Comparison of ENCODE assay signal across 8 cellular contexts in the genomic region with DNA sequence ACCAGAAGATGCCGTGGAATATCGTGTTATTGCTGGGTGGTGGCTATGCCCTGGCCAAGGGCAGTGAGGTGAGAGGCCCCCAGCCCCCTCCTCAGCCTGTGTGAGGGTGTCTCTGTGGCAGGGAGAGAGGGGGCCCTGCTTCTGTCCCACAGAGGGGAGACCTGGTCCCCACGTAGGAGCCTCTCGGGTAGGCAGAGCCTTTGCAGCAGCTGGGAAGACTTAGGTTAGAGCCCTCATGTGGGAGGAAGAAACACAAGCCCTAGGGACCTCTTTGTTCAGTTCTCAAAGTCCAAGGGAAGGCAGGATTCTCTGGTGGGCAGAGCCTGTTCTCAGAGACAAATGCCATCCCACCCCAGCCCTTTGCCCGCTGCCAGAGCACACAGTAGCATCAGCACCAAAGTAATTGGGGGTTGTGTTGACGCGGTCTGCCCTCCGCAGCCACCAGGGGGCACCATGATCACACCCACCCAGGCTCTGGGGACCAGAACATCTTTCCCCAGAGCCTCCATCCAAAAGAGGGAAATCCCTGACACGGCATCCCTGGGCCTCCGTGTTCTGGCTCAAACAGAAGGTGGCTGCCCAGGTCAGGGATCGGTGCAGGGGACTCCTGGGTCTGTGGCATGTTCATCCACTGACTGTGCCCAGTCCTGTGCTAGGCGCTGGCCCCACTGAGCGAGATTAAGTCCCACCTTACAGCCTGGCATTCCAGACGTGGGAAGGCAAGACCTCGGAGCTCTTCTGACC. TPM values are rescaled to one million over a fixed set of nuclear protein-coding genes. Genes with fewer than 3 reads are reported as not detected.
DNase-seq lines count a peak whose midpoint lies in the region; ATAC-seq lines count a peak whose summit lies in the region.

No MANE protein-coding gene starts in this region.

- DNase-seq in DMS79 treated with DMSO at 0.1 percent for 48 hours (lab: John Stamatoyannopoulos, UW) (peak; percentile 61), NOMO-1 (lab: John Stamatoyannopoulos, UW; ENCODE audit: unreplicated experiment in 2 of 2) (peak; percentile 33 to 37), epidermal melanocyte (ENCODE audit: insufficient read length, low spot score) (peak; percentile 90), myocyte (ENCODE audit: low read depth) (peak; percentile 68)
- peak; percentile 24 for DNase-seq in activated CD8-positive, alpha-beta memory T cell treated with anti-CD3 and anti-CD28 coated beads, Interleukin-2, amount 50 U/mL, for 1 hour (ENCODE audit: extremely low read depth)
- peak; percentile 53 to 62 for DNase-seq in stimulated activated CD8-positive, alpha-beta memory T cell treated with anti-CD3 and anti-CD28 coated beads, Interleukin-7, amount 100 ng/mL, for 4 hours (ENCODE audit: low read depth in 2 of 2)

- ATAC-seq in HG03342 (IDR thresholded peaks at IDR 0.05; ENCODE audit: unreplicated experiment): peak; percentile 61
- ATAC-seq in HG03095 (IDR thresholded peaks at IDR 0.05; ENCODE audit: unreplicated experiment): no peak

RNA-seq across cellular contexts. Expression of a gene that starts 11.5 kb away (rescaled TPM):
- total RNA-seq in myocyte: not detected in 2 replicates
- not detected for polyA plus RNA-seq in myocyte (2012)

RNA-seq across cellular contexts. Expression of a gene that starts 21.2 kb away (rescaled TPM):
- not detected in 2 replicates for total RNA-seq in myocyte
- polyA plus RNA-seq in myocyte (2012): not detected

RNA-seq across cellular contexts. Expression of a gene that starts 57.8 kb away (rescaled TPM):
- total RNA-seq in myocyte: 74.8 and 222 TPM in 2 replicates
- polyA plus RNA-seq in myocyte (2012): 48.5 TPM

Comparison
In these comparisons a context has a peak if more than half of its experiments do, and no peak if none do; other contexts are left out.
1. DNase-seq: peak in every context shown above with its lines; median percentile 90 in epidermal melanocyte; 68 in myocyte; 61 in DMS79 treated with DMSO at 0.1 percent for 48 hours; 58 in stimulated activated CD8-positive, alpha-beta memory T cell treated with anti-CD3 and anti-CD28 coated beads, Interleukin-7, amount 100 ng/mL, for 4 hours; 35 in NOMO-1; 24 in activated CD8-positive, alpha-beta memory T cell treated with anti-CD3 and anti-CD28 coated beads, Interleukin-2, amount 50 U/mL, for 1 hour.